ENCODE assay signal across 28 cellular contexts in the genomic region with DNA sequence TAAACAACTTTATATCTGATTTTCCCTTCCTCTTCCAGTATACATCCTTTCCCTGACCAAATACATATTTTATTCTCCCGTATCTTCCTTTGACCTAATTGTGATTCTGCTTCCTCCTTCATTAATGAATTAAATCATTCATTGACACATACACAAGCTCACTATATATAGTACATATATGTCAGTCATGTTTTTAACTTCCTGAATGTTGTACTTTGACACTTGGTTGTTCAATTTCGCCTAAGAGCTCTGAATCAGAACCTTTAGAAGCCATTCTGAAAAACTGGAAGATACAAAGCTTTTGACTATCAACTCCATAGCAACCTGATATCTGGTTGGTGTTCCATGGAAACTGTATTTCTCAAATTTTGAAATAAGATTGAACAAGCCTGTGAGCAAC.
"Had no signal": no experiment of that assay in that cellular context is flagged by ENCODE, and none has a peak within 500 bp of the region (broad histone marks: within the 10 kb centered on the region; RNA-seq: fewer than 3 reads in every experiment).

No MANE protein-coding gene starts in this region.

- H3K9me3 ChIP-seq: adrenal gland, ascending aorta, left lung, neutrophil, right lobe of liver, tibial artery had no signal

- FAIRE-seq: endothelial cell of umbilical vein, kidney, TTC549 had no signal

- H3K27me3 ChIP-seq: adrenal gland, ascending aorta, brain microvascular endothelial cell, dorsolateral prefrontal cortex, left lung, right lobe of liver, tibial artery had no signal

- H3K4me1 ChIP-seq: adrenal gland, right lobe of liver had no signal

- H3K4me3 ChIP-seq: adrenal gland, ascending aorta, dorsolateral prefrontal cortex, left lung, lung, right lobe of liver, skin epidermis, tibial artery had no signal

- ATAC-seq: activated T-helper 17 cell treated with anti-CD3 and anti-CD28 coated beads, Interleukin-2, amount 50 U/mL, for 72 hours; effector memory CD8-positive, alpha-beta T cell; esophagus mucosa; left lung; right lobe of liver; stimulated activated effector memory CD8-positive, alpha-beta T cell treated with anti-CD3 and anti-CD28 coated beads, Interleukin-12 subunit alpha, Interleukin-12 subunit beta, amount 100 ng/mL, for 72 hours; stimulated activated naive CD8-positive, alpha-beta T cell treated with anti-CD3 and anti-CD28 coated beads, Interleukin-15, amount 100 ng/mL, for 72 hours had no signal

- H3K27ac ChIP-seq: adrenal gland, ascending aorta, brain microvascular endothelial cell, dorsolateral prefrontal cortex, left lung, neutrophil, right lobe of liver, skin epidermis, tibial artery had no signal

- DNase-seq: activated CD4-positive, alpha-beta T cell treated with anti-CD3 and anti-CD28 coated beads, Interleukin-2, amount 50 U/mL, for 1 hour; activated CD4-positive, CD25-positive, alpha-beta regulatory T cell treated with anti-CD3 and anti-CD28 coated beads, Interleukin-2, amount 50 U/mL, for 72 hours; activated naive CD4-positive, alpha-beta T cell; activated T-cell treated with anti-CD3 and anti-CD28 coated beads, Interleukin-2, amount 50 U/mL, for 1 hour; adrenal gland; brain microvascular endothelial cell; caudate nucleus; dorsolateral prefrontal cortex; effector memory CD8-positive, alpha-beta T cell; foreskin melanocyte; kidney; left lung; naive B cell; posterior cingulate gyrus; right lobe of liver; stimulated activated CD4-positive, alpha-beta T cell treated with anti-CD3 and anti-CD28 coated beads, Interleukin-2, amount 100 ng/mL, for 24 hours; stimulated activated naive CD8-positive, alpha-beta T cell treated with anti-CD3 and anti-CD28 coated beads, Interleukin-15, amount 100 ng/mL, for 72 hours; tibial artery; WERI-Rb-1 had no signal

- H3K36me3 ChIP-seq: adrenal gland, ascending aorta, brain microvascular endothelial cell, left lung, neutrophil, right lobe of liver, tibial artery, WERI-Rb-1 had no signal
